ENCODE assay signal across 8 cellular contexts in the genomic region with DNA sequence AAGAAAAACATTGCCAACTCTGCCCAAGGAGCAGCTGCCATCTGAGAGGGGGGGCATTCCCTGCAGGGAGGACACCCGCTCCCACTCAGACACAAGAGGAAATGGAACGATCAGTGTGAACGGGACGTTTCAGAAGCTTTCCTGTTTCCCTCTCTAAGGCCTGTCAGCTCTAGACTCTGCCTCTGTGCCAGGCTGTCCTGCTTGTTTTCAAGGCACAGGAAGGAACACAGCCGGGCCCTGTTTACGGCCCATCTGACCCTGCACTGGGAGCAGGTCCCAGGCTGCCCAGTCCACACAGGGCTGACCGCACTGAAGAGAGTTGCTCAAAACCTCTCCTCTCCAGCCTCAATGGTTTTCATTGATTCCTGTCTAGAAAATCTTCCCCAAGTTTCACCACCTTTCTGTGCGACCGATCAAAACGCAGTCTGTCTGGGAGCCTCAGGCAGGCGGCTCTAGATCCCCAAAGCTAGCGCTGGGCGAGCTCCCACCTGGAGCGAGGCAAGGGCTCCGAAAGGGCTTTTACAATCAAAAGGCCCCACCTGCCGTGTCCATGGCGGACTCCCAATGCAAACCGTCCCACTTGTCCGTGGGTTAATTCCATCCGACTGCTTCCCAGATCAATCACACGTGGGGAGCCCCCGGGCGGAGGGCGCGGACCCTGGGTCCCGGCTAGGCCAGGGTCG. TPM values are rescaled to one million over a fixed set of nuclear protein-coding genes. Genes with fewer than 3 reads are reported as not detected.
DNase-seq lines count a peak whose midpoint lies in the region; ATAC-seq, FAIRE-seq and TF ChIP-seq lines count a peak whose summit lies in the region.

No MANE protein-coding gene starts in this region.

- no TSS peak for BruUV-seq in endothelial cell of umbilical vein (replicated peaks; lab: Mats Ljungman, UMichigan)

- no peaks in the 10 kb centered on the region for H4K20me1 ChIP-seq in endothelial cell of umbilical vein (replicated peaks; ENCODE audit: control insufficient read depth, extremely low read depth, insufficient read depth, low read length)

- no peak overlapping the region for H2AFZ ChIP-seq in endothelial cell of umbilical vein (ENCODE audit: low read depth, low read length)

- peak; percentile 50 for TF ChIP-seq POLR2A in endothelial cell of umbilical vein (IDR thresholded peaks at IDR 0.05; ENCODE audit: low read depth, low read length)

- no peaks in the 10 kb centered on the region for H3K9me3 ChIP-seq in RWPE2 (ENCODE audit: severe bottlenecking)
- no peaks in the 10 kb centered on the region for H3K9me3 ChIP-seq in endothelial cell of umbilical vein (replicated peaks; ENCODE audit: control insufficient read depth, insufficient read depth, low read length)

- H3K4me2 ChIP-seq in endothelial cell of umbilical vein (ENCODE audit: insufficient read depth, low read length): peak overlapping the region; percentile 86

- TF ChIP-seq CTCF in RWPE2 (IDR thresholded peaks at IDR 0.05; ENCODE audit: poor library complexity, severe bottlenecking): no peak
- TF ChIP-seq CTCF in endothelial cell of umbilical vein (IDR thresholded peaks at IDR 0.05; ENCODE audit: extremely low read depth in 1 of 2, insufficient read depth in 1 of 2, low read depth in 1 of 2, low read length in 2 of 2): no peak

- H3K4me1 ChIP-seq in RWPE2 (ENCODE audit: insufficient read depth, poor library complexity, severe bottlenecking) (peaks cover 28% of the 10 kb centered on the region), endothelial cell of umbilical vein (ENCODE audit: control insufficient read depth, extremely low read depth, insufficient read depth, low read length) (peaks cover 28% of the 10 kb centered on the region)

- H3K27ac ChIP-seq in RWPE2 (ENCODE audit: poor library complexity, severe bottlenecking) (peak overlapping the region; percentile 92), endothelial cell of umbilical vein (ENCODE audit: insufficient read depth, low read depth, low read length) (peak overlapping the region; percentile 86)

- H3K9me1 ChIP-seq in endothelial cell of umbilical vein (replicated peaks; ENCODE audit: control insufficient read depth, extremely low read depth, insufficient read depth, low read length): no peaks in the 10 kb centered on the region

- peak; percentile 13; the same call in 2 of the 3 replicates for ATAC-seq in RWPE2 (ENCODE audit: low read depth)
- ATAC-seq in HG02763 (IDR thresholded peaks at IDR 0.05; ENCODE audit: unreplicated experiment): no peak

- peak overlapping the region; percentile 66 for H3K4me3 ChIP-seq in GM08714 (ENCODE audit: low read length)
- H3K4me3 ChIP-seq in RWPE2 (ENCODE audit: severe bottlenecking): peak overlapping the region; percentile 87
- H3K4me3 ChIP-seq in endothelial cell of umbilical vein (replicated peaks in 1 of 3; ENCODE audit: insufficient read depth in 1 of 3, low read depth in 1 of 3, low read length in 3 of 3): peak overlapping the region; percentile 66 to 93 (median 66)

- POLR2A ChIA-PET in endothelial cell of umbilical vein (lab: Charles Lee): interaction anchor here (0.7 to 2.3 kb wide), 3 partner anchors 10 to 221 kb away, joined by 3 to 7 read pairs (median 6); no protein-coding TSS in a partner anchor

- intact Hi-C loops in endothelial cell of umbilical vein (cut with micrococcal nuclease): loop anchor here (1.0 to 2.0 kb wide), 2 partner anchors 20 to 73 kb away; a partner anchor contains a TSS

- CTCF ChIA-PET in endothelial cell of umbilical vein (lab: Charles Lee): interaction anchor here (0.6 to 8.2 kb wide), 16 partner anchors 9 to 384 kb away, joined by 3 to 165 read pairs (median 8); a partner anchor contains a TSS

- peaks cover 60% of the 10 kb centered on the region for H3K79me2 ChIP-seq in endothelial cell of umbilical vein (ENCODE audit: control insufficient read depth, insufficient read depth, low read length)

- no peaks in the 10 kb centered on the region for H3K27me3 ChIP-seq in RWPE2 (ENCODE audit: insufficient read depth, poor library complexity, severe bottlenecking)
- H3K27me3 ChIP-seq in endothelial cell of umbilical vein (ENCODE audit: control insufficient read depth in 2 of 2, insufficient read depth in 2 of 2, low read length in 2 of 2): no peaks in the 10 kb centered on the region

- peak; percentile 97 for FAIRE-seq in endothelial cell of umbilical vein (lab: Jason Lieb, UNC)

- H3K9ac ChIP-seq in endothelial cell of umbilical vein (replicated peaks; ENCODE audit: extremely low read depth, insufficient read depth, low read length): peak overlapping the region; percentile 83

- peaks cover 4% of the 10 kb centered on the region; the same call in 1 of the 2 replicates for H3K36me3 ChIP-seq in RWPE2 (ENCODE audit: low read depth)
- H3K36me3 ChIP-seq in endothelial cell of umbilical vein (ENCODE audit: control insufficient read depth in 2 of 2, extremely low read depth in 1 of 2, insufficient read depth in 2 of 2, low read length in 2 of 2): peaks cover 0 to 3% of the 10 kb centered on the region in 2 experiments

- DNase-seq in RWPE2 (ENCODE audit: low spot score): no peak
- DNase-seq in endothelial cell of umbilical vein (ENCODE audit: low read depth, low spot score): peak; percentile 83
- DNase-seq in myocyte (ENCODE audit: low read depth): peak; percentile 61
- DNase-seq in HK-2 (ENCODE audit: unreplicated experiment): no peak
- DNase-seq in retina: no peak
- no peak for DNase-seq in HCEC 1CT

- dilution Hi-C loops in endothelial cell of umbilical vein (cut with MboI; ENCODE audit: extremely low pct_ligation_motif_present, low sequenced_read_pairs): no loop called here

TF ChIP-seq in endothelial cell of umbilical vein, 7 proteins besides CTCF, POLR2A, EP300 and RAD21:
- TF ChIP-seq MYC (IDR thresholded peaks at IDR 0.05; ENCODE audit: low read depth, low read length) (no peak), JUN (IDR thresholded peaks at IDR 0.05; ENCODE audit: borderline replicate concordance, insufficient read depth, insufficient read length, low read depth) (no peak), POLR2AphosphoS5 (IDR thresholded peaks at IDR 0.05; ENCODE audit: insufficient read depth, low read depth, low read length) (peak; percentile 52), GATA2 (IDR thresholded peaks at IDR 0.05; ENCODE audit: insufficient read depth, insufficient read length, low read depth, low read length) (no peak), EZH2 (IDR thresholded peaks at IDR 0.05; ENCODE audit: borderline replicate concordance, low read depth, low read length, severe bottlenecking) (no peak)
TF ChIP-seq in endothelial cell of umbilical vein: peak in this region for 1.

RNA-seq across cellular contexts. Expression of a gene that starts 1.5 kb away (rescaled TPM):
- total RNA-seq in endothelial cell of umbilical vein (306 and 322 TPM in 2 replicates), myocyte (198 and 238 TPM in 2 replicates)
- 298 and 393 TPM in 2 replicates for polyA plus RNA-seq in endothelial cell of umbilical vein
- polyA plus RNA-seq in endothelial cell of umbilical vein (2011; cell fraction: cytosol; rRNA removed): 224 and 318 TPM in 2 replicates
- 848 and 1,004 TPM in 2 replicates for polyA plus RNA-seq in endothelial cell of umbilical vein (2011; cell fraction: nucleus; rRNA removed)
- polyA plus RNA-seq in endothelial cell of umbilical vein (2012): 214 and 360 TPM in 2 replicates
- polyA minus RNA-seq in endothelial cell of umbilical vein: 294 and 363 TPM in 2 replicates
- polyA minus RNA-seq in endothelial cell of umbilical vein (2011; cell fraction: cytosol; rRNA and poly(A)+ RNA removed): 47.3 TPM
- polyA minus RNA-seq in endothelial cell of umbilical vein (2011; cell fraction: nucleus; rRNA and poly(A)+ RNA removed): 270 and 364 TPM in 2 replicates
- 246 TPM for polyA plus RNA-seq in myocyte (2012)

RNA-seq across cellular contexts. Expression of a gene that starts 20.1 kb away (rescaled TPM):
- total RNA-seq in endothelial cell of umbilical vein: 26.5 and 30.6 TPM in 2 replicates
- 15.6 and 19.3 TPM in 2 replicates for polyA plus RNA-seq in endothelial cell of umbilical vein
- polyA plus RNA-seq in endothelial cell of umbilical vein (2011; cell fraction: cytosol; rRNA removed): 14.3 and 19.4 TPM in 2 replicates
- 11.5 and 12.3 TPM in 2 replicates for polyA plus RNA-seq in endothelial cell of umbilical vein (2011; cell fraction: nucleus; rRNA removed)
- polyA plus RNA-seq in endothelial cell of umbilical vein (2012): 6.7 and 8.2 TPM in 2 replicates
- 5.6 and 9.8 TPM in 2 replicates for polyA minus RNA-seq in endothelial cell of umbilical vein
- 96.4 TPM for polyA minus RNA-seq in endothelial cell of umbilical vein (2011; cell fraction: cytosol; rRNA and poly(A)+ RNA removed)
- polyA minus RNA-seq in endothelial cell of umbilical vein (2011; cell fraction: nucleus; rRNA and poly(A)+ RNA removed): 4.5 and 8.7 TPM in 2 replicates
- total RNA-seq in myocyte: 0.16 and 1.9 TPM in 2 replicates
- polyA plus RNA-seq in myocyte (2012): 0.74 TPM

RNA-seq across cellular contexts. Expression of a gene that starts 28.2 kb away (rescaled TPM):
- total RNA-seq in endothelial cell of umbilical vein (148 and 152 TPM in 2 replicates), myocyte (86.9 and 89.3 TPM in 2 replicates)
- 143 and 179 TPM in 2 replicates for polyA plus RNA-seq in endothelial cell of umbilical vein
- polyA plus RNA-seq in endothelial cell of umbilical vein (2011; cell fraction: cytosol; rRNA removed): 95.1 and 129 TPM in 2 replicates
- 76.5 and 81.0 TPM in 2 replicates for polyA plus RNA-seq in endothelial cell of umbilical vein (2011; cell fraction: nucleus; rRNA removed)
- polyA plus RNA-seq in endothelial cell of umbilical vein (2012): 172 and 240 TPM in 2 replicates
- 35.0 and 35.7 TPM in 2 replicates for polyA minus RNA-seq in endothelial cell of umbilical vein
- 133 TPM for polyA minus RNA-seq in endothelial cell of umbilical vein (2011; cell fraction: cytosol; rRNA and poly(A)+ RNA removed)
- 16.2 and 27.3 TPM in 2 replicates for polyA minus RNA-seq in endothelial cell of umbilical vein (2011; cell fraction: nucleus; rRNA and poly(A)+ RNA removed)
- 123 TPM for polyA plus RNA-seq in myocyte (2012)

Comparison
In these comparisons a context has a peak if more than half of its experiments do, and no peak if none do; other contexts are left out.
1. DNase-seq: peak in endothelial cell of umbilical vein (single experiment) and myocyte (single experiment); none in RWPE2 (single experiment), HK-2 (single experiment), retina (single experiment) and HCEC 1CT (single experiment).
2. Peak in every context shown above with its lines, with median percentiles within 50 percentile points of each other: H3K4me3 ChIP-seq.